ENCODE assay signal across 17 cellular contexts in the genomic region with DNA sequence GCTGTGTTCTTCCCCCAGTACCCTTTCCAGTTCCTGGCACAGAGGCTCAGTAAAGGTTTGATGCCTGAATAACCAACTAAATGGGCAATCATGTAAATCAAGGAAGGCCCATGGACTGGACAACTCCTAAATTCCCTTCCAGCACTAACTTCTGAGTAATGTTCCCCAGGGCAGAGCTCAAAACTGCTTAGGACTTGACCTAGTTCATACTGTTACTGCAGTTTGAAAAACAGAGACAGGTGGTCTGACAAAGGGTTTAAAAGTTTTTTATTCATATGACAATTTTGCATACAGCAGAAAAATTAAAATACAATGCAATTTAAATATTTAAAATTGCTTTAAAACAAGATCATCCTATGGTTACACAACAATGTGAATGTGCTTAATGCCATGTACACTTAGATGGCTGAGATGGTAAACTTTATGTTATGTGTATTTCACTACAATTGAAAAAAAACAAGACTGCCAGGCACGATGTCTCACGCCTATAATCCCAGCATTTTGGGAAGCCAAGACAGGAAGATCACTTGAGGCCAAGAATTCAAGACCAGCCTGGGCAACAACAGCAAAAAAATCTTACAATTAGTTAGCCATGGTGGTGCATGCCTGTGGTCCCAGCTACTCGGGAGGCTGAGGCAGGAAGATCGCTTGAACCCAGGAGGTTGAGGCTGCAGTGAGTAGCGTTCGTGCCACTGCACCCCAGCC. TPM values are rescaled to one million over a fixed set of nuclear protein-coding genes. Genes with fewer than 3 reads are reported as not detected.
DNase-seq lines count a peak whose midpoint lies in the region; ATAC-seq and TF ChIP-seq lines count a peak whose summit lies in the region.
"Had no signal": no experiment of that assay in that cellular context is flagged by ENCODE, and none has a peak within 500 bp of the region (broad histone marks: within the 10 kb centered on the region; RNA-seq: fewer than 3 reads in every experiment).

No MANE protein-coding gene starts in this region.

- TF ChIP-seq RAD21 in IMR-90 (IDR thresholded peaks at IDR 0.05; ENCODE audit: low read length) = no peak

- 80% methylated on average over 4 of the region's 6 CpGs; no CpG with 5 or more reads in 1 of the 2 experiments for WGBS in IMR-90 (ENCODE audit: extremely low coverage in 2 of 2, insufficient read length in 1 of 2), 2 experiments

- ATAC-seq in CD8-positive, alpha-beta T cell = no peak
- no peak for ATAC-seq in IMR-90 (ENCODE audit: low read depth)
- no peak for ATAC-seq in HG03469 (IDR thresholded peaks at IDR 0.05; ENCODE audit: unreplicated experiment)
- no peak for ATAC-seq in sciatic nerve
- no peak for ATAC-seq in activated T-helper 17 cell treated with anti-CD3 and anti-CD28 coated beads, Interleukin-2, amount 50 U/mL, for 72 hours (replicated peaks)
- ATAC-seq: left colon had no signal

- BruUV-seq in IMR-90 (replicated peaks; lab: Mats Ljungman, UMichigan) = no TSS peak

- no peaks in the 10 kb centered on the region for H3K36me3 Mint-ChIP-seq in CD8-positive, alpha-beta T cell
- H3K36me3 Mint-ChIP-seq in chondrocyte (ENCODE audit: low read depth) = no peaks in the 10 kb centered on the region
- H3K36me3 Mint-ChIP-seq in activated T-helper 17 cell treated with anti-CD3 and anti-CD28 coated beads, Interleukin-2, amount 50 U/mL, for 72 hours (ENCODE audit: low read depth) = no peaks in the 10 kb centered on the region

- peaks cover 0 to under 1% of the 10 kb centered on the region in 2 experiments; a peak in 1 of 4 replicates for H3K79me1 ChIP-seq in IMR-90 (ENCODE audit: low read depth in 1 of 2, low read length in 2 of 2)

- peak overlapping the region; percentile 13 for H3K23ac ChIP-seq in IMR-90 (ENCODE audit: low read depth, low read length)

- peak overlapping the region; percentile 69; the same call in 1 of the 2 replicates for H2BK20ac ChIP-seq in IMR-90 (ENCODE audit: low read depth, low read length)

- H3K27me3 ChIP-seq in CD8-positive, alpha-beta T cell (ENCODE audit: insufficient read depth, low read length) = no peaks in the 10 kb centered on the region
- no peaks in the 10 kb centered on the region for H3K27me3 ChIP-seq in IMR-90 (ENCODE audit: control insufficient read depth, insufficient read depth, low read length)

- peak overlapping the region; percentile 91 for H4K5ac ChIP-seq in IMR-90 (ENCODE audit: low read depth, low read length)

- H3K27ac Mint-ChIP-seq in CD8-positive, alpha-beta T cell = peak overlapping the region; percentile 57
- H3K27ac Mint-ChIP-seq in chondrocyte (ENCODE audit: unreplicated experiment) = peak overlapping the region; percentile 92
- H3K27ac Mint-ChIP-seq in activated T-helper 17 cell treated with anti-CD3 and anti-CD28 coated beads, Interleukin-2, amount 50 U/mL, for 72 hours = no peak overlapping the region

- no peak overlapping the region for H3K4me3 ChIP-seq in CD8-positive, alpha-beta T cell (ENCODE audit: low read depth, low read length)
- no peak overlapping the region for H3K4me3 ChIP-seq in IMR-90 (ENCODE audit: insufficient read depth, low read depth, low read length)
- H3K4me3 ChIP-seq: coronary artery had no signal

- peak overlapping the region; percentile 33; the same call in 2 of the 3 replicates for H2BK15ac ChIP-seq in IMR-90 (ENCODE audit: low read depth, low read length)

- peak overlapping the region; percentile 55 to 74; a peak in 2 of 4 replicates for H4K8ac ChIP-seq in IMR-90 (ENCODE audit: low read depth in 2 of 2, low read length in 2 of 2)

- no peak overlapping the region for H3K27ac ChIP-seq in CD8-positive, alpha-beta T cell (ENCODE audit: low read depth, low read length)
- H3K27ac ChIP-seq in IMR-90 (ENCODE audit: insufficient read depth, low read length) = peak overlapping the region; percentile 78
- H3K27ac ChIP-seq: coronary artery, epithelial cell of prostate, VCaP had no signal

- H3K4me1 Mint-ChIP-seq in CD8-positive, alpha-beta T cell (ENCODE audit: low read depth) = peaks cover 62% of the 10 kb centered on the region
- peaks cover 41% of the 10 kb centered on the region for H3K4me1 Mint-ChIP-seq in chondrocyte (ENCODE audit: low read depth)
- peaks cover 15% of the 10 kb centered on the region for H3K4me1 Mint-ChIP-seq in activated T-helper 17 cell treated with anti-CD3 and anti-CD28 coated beads, Interleukin-2, amount 50 U/mL, for 72 hours

- H2AK9ac ChIP-seq in IMR-90 (replicated peaks; ENCODE audit: low read depth, low read length, poor library complexity) = peak overlapping the region; percentile 76

- H3K27me3 Mint-ChIP-seq in CD8-positive, alpha-beta T cell (ENCODE audit: low read depth) = no peaks in the 10 kb centered on the region
- no peaks in the 10 kb centered on the region for H3K27me3 Mint-ChIP-seq in chondrocyte (ENCODE audit: low read depth)
- H3K27me3 Mint-ChIP-seq in activated T-helper 17 cell treated with anti-CD3 and anti-CD28 coated beads, Interleukin-2, amount 50 U/mL, for 72 hours = no peaks in the 10 kb centered on the region

- no peak overlapping the region for H3K9ac ChIP-seq in IMR-90 (ENCODE audit: low read depth, low read length)

- H2AK5ac ChIP-seq in IMR-90 (ENCODE audit: low read depth, low read length) = peak overlapping the region; percentile 92

- no peak overlapping the region for H3K4me3 Mint-ChIP-seq in CD8-positive, alpha-beta T cell
- no peak overlapping the region for H3K4me3 Mint-ChIP-seq in chondrocyte (ENCODE audit: unreplicated experiment)
- no peak overlapping the region for H3K4me3 Mint-ChIP-seq in activated T-helper 17 cell treated with anti-CD3 and anti-CD28 coated beads, Interleukin-2, amount 50 U/mL, for 72 hours

- peaks cover 63% of the 10 kb centered on the region for H3K4me1 ChIP-seq in CD8-positive, alpha-beta T cell (ENCODE audit: insufficient read depth, low read length)
- H3K4me1 ChIP-seq in IMR-90 (ENCODE audit: control insufficient read depth, insufficient read depth, low read length) = peaks cover 19% of the 10 kb centered on the region

- POLR2A ChIA-PET in CD8-positive, alpha-beta T cell (lab: Charles Lee) = interaction anchor here (0.8 to 1.1 kb wide), 2 partner anchors 10 to 18 kb away, joined by 3 read pairs; no protein-coding TSS in a partner anchor
- POLR2A ChIA-PET in IMR-90 (lab: Charles Lee; ENCODE audit: unreplicated experiment) = interaction anchor here (0.7 kb wide), 1 partner anchor 88 kb away, joined by 9 read pairs; no protein-coding TSS in a partner anchor

- TF ChIP-seq POLR2A in IMR-90 (IDR thresholded peaks at IDR 0.05; ENCODE audit: low read depth, low read length) = no peak

- CTCF ChIA-PET in CD8-positive, alpha-beta T cell (lab: Charles Lee) = interaction anchor here (1.3 kb wide), 1 partner anchor 9 kb away, joined by 3 read pairs; no protein-coding TSS in a partner anchor
- CTCF ChIA-PET in IMR-90 (lab: Yijun Ruan, JAX) = interaction anchor here (0.7 kb wide), 1 partner anchor 46 kb away, joined by 3 read pairs; no protein-coding TSS in a partner anchor

- H4K91ac ChIP-seq in IMR-90 (ENCODE audit: insufficient read depth, low read depth, low read length) = peak overlapping the region; percentile 64

- no peak for TF ChIP-seq CTCF in CD8-positive, alpha-beta T cell (IDR thresholded peaks at IDR 0.05)
- no peak for TF ChIP-seq CTCF in IMR-90 (conservative IDR thresholded peaks at IDR 0.05; ENCODE audit: low read depth, low read length)
- no peak for TF ChIP-seq CTCF in chondrocyte (IDR thresholded peaks at IDR 0.05)

- H2BK5ac ChIP-seq in IMR-90 (ENCODE audit: low read depth, low read length, poor library complexity, severe bottlenecking) = peak overlapping the region; percentile 69

- no peaks in the 10 kb centered on the region for H4K20me1 ChIP-seq in IMR-90 (ENCODE audit: insufficient read depth, low read length)

- DNase-seq in CD8-positive, alpha-beta T cell = no peak
- DNase-seq in IMR-90 (no peak), chondrocyte (ENCODE audit: low spot score) (peak; percentile 24), renal cortical epithelial cell (ENCODE audit: low read depth) (peak; percentile 62), sciatic nerve (ENCODE audit: low spot score) (no peak), HuH-7.5 (ENCODE audit: low spot score) (no peak)
- DNase-seq: activated CD8-positive, alpha-beta memory T cell treated with anti-CD3 and anti-CD28 coated beads for 24 hours; GDM1; NCI-H1930; NCI-H446 treated with DMSO at 0.1 percent for 48 hours; NK-92 treated with Interleukin-12 subunit alpha and Interleukin-12 subunit beta, amount 100 ng/mL, for 24 hours had no signal

- in situ Hi-C loops in IMR-90 (cut with MboI; ENCODE audit: low sequenced_read_pairs) = no loop called here

- peak overlapping the region; percentile 86 for H2BK120ac ChIP-seq in IMR-90 (ENCODE audit: low read depth, low read length)

- peak overlapping the region; percentile 70 for H3K14ac ChIP-seq in IMR-90 (replicated peaks; ENCODE audit: low read depth, low read length)

- H3K9me3 Mint-ChIP-seq in CD8-positive, alpha-beta T cell = no peaks in the 10 kb centered on the region
- H3K9me3 Mint-ChIP-seq in chondrocyte (ENCODE audit: low read depth) = no peaks in the 10 kb centered on the region
- H3K9me3 Mint-ChIP-seq in activated T-helper 17 cell treated with anti-CD3 and anti-CD28 coated beads, Interleukin-2, amount 50 U/mL, for 72 hours = no peaks in the 10 kb centered on the region

- peaks cover 14% of the 10 kb centered on the region for H3K9me1 ChIP-seq in IMR-90 (ENCODE audit: insufficient read depth, low read length)

- peak overlapping the region; percentile 79 for H3K18ac ChIP-seq in IMR-90 (ENCODE audit: low read depth, low read length)

- H2AFZ ChIP-seq in IMR-90 (replicated peaks; ENCODE audit: low read length, poor library complexity) = peak overlapping the region; percentile 61

- H3K4ac ChIP-seq in IMR-90 (ENCODE audit: low read depth, low read length) = no peak overlapping the region; the same call in none of the 2 replicates

- intact Hi-C loops in CD8-positive, alpha-beta T cell (cut with DNase I, micrococcal nuclease) = no loop called here
- intact Hi-C loops in IMR-90 (cut with micrococcal nuclease) = loop anchor here (2.0 kb wide), 1 partner anchor 19 kb away; no protein-coding TSS in a partner anchor
- intact Hi-C loops in sciatic nerve (cut with DNase I) = no loop called here

- dilution Hi-C loops in IMR-90 (cut with HindIII; ENCODE audit: low sequenced_read_pairs, unreplicated experiment) = no loop called here

- H3K56ac ChIP-seq in IMR-90 (ENCODE audit: extremely low read depth, insufficient read depth, low read length) = no peak overlapping the region; the same call in 1 of the 2 replicates

- H3K9me3 ChIP-seq in CD8-positive, alpha-beta T cell (ENCODE audit: low read length) = no peaks in the 10 kb centered on the region
- no peaks in the 10 kb centered on the region for H3K9me3 ChIP-seq in IMR-90 (ENCODE audit: control insufficient read depth, insufficient read depth, low read length)

- no peak overlapping the region for H3K4me2 ChIP-seq in IMR-90 (ENCODE audit: low read depth, low read length)

- H3K36me3 ChIP-seq in CD8-positive, alpha-beta T cell (ENCODE audit: insufficient read depth, low read length) = no peaks in the 10 kb centered on the region
- H3K36me3 ChIP-seq in IMR-90 (ENCODE audit: control insufficient read depth, insufficient read depth, low read length) = no peaks in the 10 kb centered on the region

RNA-seq across cellular contexts. Expression of a gene that starts 26.3 kb away (rescaled TPM):
- total RNA-seq in CD8-positive, alpha-beta T cell = 100 to 1,000 TPM; 239 to 255 TPM
- total RNA-seq in IMR-90 (2012; rRNA removed) = 33.6 and 33.7 TPM in 2 replicates
- polyA plus RNA-seq in IMR-90 (2012; rRNA removed) = 166 and 171 TPM in 2 replicates
- polyA plus RNA-seq in IMR-90 (2012; cell fraction: cytosol; rRNA removed) = 110 and 170 TPM in 2 replicates
- polyA plus RNA-seq in IMR-90 (2012; cell fraction: nucleus; rRNA removed; ENCODE audit: low replicate concordance) = 68.9 and 69.8 TPM in 2 replicates
- total RNA-seq in chondrocyte = 220 to 240 TPM (median 221 TPM) in 3 replicates
- total RNA-seq in renal cortical epithelial cell = 24.7 and 103 TPM in 2 replicates
- 285 TPM for total RNA-seq in sciatic nerve
- 100 to 1,000 TPM; 385 to 468 TPM for total RNA-seq in activated T-helper 17 cell treated with anti-CD3 and anti-CD28 coated beads, Interleukin-2, amount 50 U/mL, for 72 hours

Comparison
In these comparisons a context has a peak if more than half of its experiments do, and no peak if none do; other contexts are left out.
1. DNase-seq: peak in chondrocyte (single experiment) and renal cortical epithelial cell (single experiment); none in CD8-positive, alpha-beta T cell (0 of 7), IMR-90 (single experiment), sciatic nerve (single experiment) and HuH-7.5 (single experiment).